18 cellular contexts compared by ENCODE assay signal in the genomic region with DNA sequence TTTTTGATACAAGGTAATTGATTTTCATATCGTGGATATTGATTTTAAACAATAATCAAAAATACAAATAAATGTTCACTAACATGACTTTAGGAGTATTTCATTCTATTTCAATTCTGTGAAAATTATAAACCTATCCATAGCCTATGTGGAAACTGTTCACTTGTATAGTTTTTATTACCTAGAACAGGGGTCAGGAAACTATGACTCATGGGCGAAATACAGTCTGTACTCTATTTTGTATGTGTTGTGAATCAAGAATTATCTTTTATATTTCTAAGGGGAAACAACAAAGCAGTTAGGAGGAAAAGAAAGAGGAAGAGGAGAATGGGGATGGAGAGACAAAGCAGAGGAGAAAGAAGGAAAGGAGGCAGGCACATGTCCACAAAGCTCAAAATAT.
A peak's percentile ranks its signal among the peaks of the same experiment; 100 is the strongest.
DNase-seq lines count a peak whose midpoint lies in the region; FAIRE-seq and TF ChIP-seq lines count a peak whose summit lies in the region.
"Had no signal": no experiment of that assay in that cellular context is flagged by ENCODE, and none has a peak within 500 bp of the region (broad histone marks: within the 10 kb centered on the region; RNA-seq: fewer than 3 reads in every experiment).

No MANE protein-coding gene starts in this region.

- H3K9me3 ChIP-seq in endothelial cell of umbilical vein (replicated peaks; ENCODE audit: control insufficient read depth, insufficient read depth, low read length) (no peaks in the 10 kb centered on the region), skeletal muscle satellite cell (replicated peaks; ENCODE audit: low read length) (no peaks in the 10 kb centered on the region)
- H3K9me3 ChIP-seq: BLaER1 treated with 17β-estradiol and CSF1 and Interleukin-3, amounts not matched to agents 10 nM and 100 nM had no signal

- DNase-seq in HCEC 1CT = peak; percentile 18
- no peak for DNase-seq in RCC 7860 (ENCODE audit: low spot score)
- DNase-seq in endothelial cell of umbilical vein (ENCODE audit: low read depth, low spot score) = peak; percentile 55
- no peak for DNase-seq in activated CD4-positive, alpha-beta T cell treated with anti-CD3 and anti-CD28 coated beads, Interleukin-2, amount 50 U/mL, for 1 hour
- DNase-seq in Calu3 = no peak
- DNase-seq in NCI-H345 (lab: John Stamatoyannopoulos, UW) = no peak
- DNase-seq: 8988T; ACHN; CD4-positive, CD25-positive, alpha-beta regulatory T cell; DMS 273 treated with DMSO at 0.1 percent for 48 hours; GM23248; H9 had no signal

- no peak overlapping the region for H3K27ac Mint-ChIP-seq in Calu3 (ENCODE audit: unreplicated experiment)
- H3K27ac Mint-ChIP-seq: CD4-positive, CD25-positive, alpha-beta regulatory T cell; H9 had no signal

- H3K27ac ChIP-seq in endothelial cell of umbilical vein (ENCODE audit: insufficient read depth, low read depth, low read length) = peak overlapping the region; percentile 23
- H3K27ac ChIP-seq: BLaER1 treated with 17β-estradiol and CSF1 and Interleukin-3, amounts not matched to agents 10 nM and 100 nM; GM23248 had no signal

- peak overlapping the region; percentile 17 for H3K4me2 ChIP-seq in endothelial cell of umbilical vein (ENCODE audit: insufficient read depth, low read length)
- peak overlapping the region; percentile 41 for H3K4me2 ChIP-seq in skeletal muscle satellite cell (ENCODE audit: low read length)
- H3K4me2 ChIP-seq: BLaER1 treated with 17β-estradiol and CSF1 and Interleukin-3, amounts not matched to agents 10 nM and 100 nM had no signal

- no peaks in the 10 kb centered on the region for H4K20me1 ChIP-seq in endothelial cell of umbilical vein (replicated peaks; ENCODE audit: control insufficient read depth, extremely low read depth, insufficient read depth, low read length)
- H4K20me1 ChIP-seq: BLaER1 treated with 17β-estradiol and CSF1 and Interleukin-3, amounts not matched to agents 10 nM and 100 nM had no signal

- no peak overlapping the region for H3K4me3 Mint-ChIP-seq in Calu3 (ENCODE audit: low read depth, unreplicated experiment)
- H3K4me3 Mint-ChIP-seq: CD4-positive, CD25-positive, alpha-beta regulatory T cell; H9 had no signal

- POLR2A ChIA-PET in endothelial cell of umbilical vein (lab: Charles Lee) = no interaction called here

- no peak for TF ChIP-seq POLR2A in endothelial cell of umbilical vein (IDR thresholded peaks at IDR 0.05; ENCODE audit: low read depth, low read length)

- peaks cover 11% of the 10 kb centered on the region for H3K4me1 ChIP-seq in endothelial cell of umbilical vein (ENCODE audit: control insufficient read depth, extremely low read depth, insufficient read depth, low read length)
- H3K4me1 ChIP-seq in skeletal muscle satellite cell (ENCODE audit: control insufficient read depth, insufficient read depth, low read length) = peaks cover 50% of the 10 kb centered on the region
- H3K4me1 ChIP-seq: BLaER1 treated with 17β-estradiol and CSF1 and Interleukin-3, amounts not matched to agents 10 nM and 100 nM had no signal

- H3K9ac ChIP-seq in endothelial cell of umbilical vein (replicated peaks; ENCODE audit: extremely low read depth, insufficient read depth, low read length) = no peak overlapping the region
- peak overlapping the region; percentile 19 for H3K9ac ChIP-seq in skeletal muscle satellite cell (ENCODE audit: low read depth, low read length)
- H3K9ac ChIP-seq: BLaER1 treated with 17β-estradiol and CSF1 and Interleukin-3, amounts not matched to agents 10 nM and 100 nM; GM23248 had no signal

- dilution Hi-C loops in endothelial cell of umbilical vein (cut with MboI; ENCODE audit: extremely low pct_ligation_motif_present, low sequenced_read_pairs) = no loop called here

- BruUV-seq in endothelial cell of umbilical vein (replicated peaks; lab: Mats Ljungman, UMichigan) (no TSS peak), Calu3 (replicated peaks; lab: Mats Ljungman, UMichigan) (no TSS peak)

- peaks cover 25% of the 10 kb centered on the region for H3K4me1 Mint-ChIP-seq in Calu3 (ENCODE audit: low read depth, unreplicated experiment)
- H3K4me1 Mint-ChIP-seq: CD4-positive, CD25-positive, alpha-beta regulatory T cell; H9 had no signal

- H3K27me3 ChIP-seq in endothelial cell of umbilical vein (ENCODE audit: control insufficient read depth in 2 of 2, insufficient read depth in 2 of 2, low read length in 2 of 2) (no peaks in the 10 kb centered on the region), skeletal muscle satellite cell (ENCODE audit: control insufficient read depth, insufficient read depth, low read length) (no peaks in the 10 kb centered on the region)
- H3K27me3 ChIP-seq: BLaER1 treated with 17β-estradiol and CSF1 and Interleukin-3, amounts not matched to agents 10 nM and 100 nM had no signal

- FAIRE-seq in RCC 7860 (lab: Jason Lieb, UNC) (peak; percentile 25), endothelial cell of umbilical vein (lab: Jason Lieb, UNC) (peak; percentile 67)
- FAIRE-seq: GM12878, GM18507, HepG2, HTR-8/SVneo had no signal

- H3K79me2 ChIP-seq in endothelial cell of umbilical vein (ENCODE audit: control insufficient read depth, insufficient read depth, low read length) = no peaks in the 10 kb centered on the region

- peak overlapping the region; percentile 37 for H2AFZ ChIP-seq in endothelial cell of umbilical vein (ENCODE audit: low read depth, low read length)
- H2AFZ ChIP-seq: GM23248 had no signal

- H3K9me3 Mint-ChIP-seq in Calu3 (ENCODE audit: low read depth, unreplicated experiment) = no peaks in the 10 kb centered on the region
- H3K9me3 Mint-ChIP-seq: CD4-positive, CD25-positive, alpha-beta regulatory T cell; H9 had no signal

- intact Hi-C loops in endothelial cell of umbilical vein (cut with micrococcal nuclease) = no loop called here
- intact Hi-C loops in Calu3 (cut with micrococcal nuclease; ENCODE audit: unreplicated experiment) = no loop called here

- no peaks in the 10 kb centered on the region for H3K36me3 Mint-ChIP-seq in Calu3 (ENCODE audit: insufficient read depth, unreplicated experiment)
- H3K36me3 Mint-ChIP-seq: CD4-positive, CD25-positive, alpha-beta regulatory T cell had no signal

- H3K9me1 ChIP-seq in endothelial cell of umbilical vein (replicated peaks; ENCODE audit: control insufficient read depth, extremely low read depth, insufficient read depth, low read length) = no peaks in the 10 kb centered on the region

- H3K36me3 ChIP-seq in endothelial cell of umbilical vein (ENCODE audit: control insufficient read depth in 2 of 2, extremely low read depth in 1 of 2, insufficient read depth in 2 of 2, low read length in 2 of 2) (no peaks in the 10 kb centered on the region), skeletal muscle satellite cell (ENCODE audit: insufficient read depth, low read length) (no peaks in the 10 kb centered on the region)
- H3K36me3 ChIP-seq: BLaER1 treated with 17β-estradiol and CSF1 and Interleukin-3, amounts not matched to agents 10 nM and 100 nM had no signal

- TF ChIP-seq CTCF in endothelial cell of umbilical vein (IDR thresholded peaks at IDR 0.05; ENCODE audit: extremely low read depth in 1 of 2, insufficient read depth in 1 of 2, low read depth in 1 of 2, low read length in 2 of 2) = no peak
- TF ChIP-seq CTCF in Calu3 (IDR thresholded peaks at IDR 0.05; ENCODE audit: unreplicated experiment) = no peak

- CTCF ChIA-PET in endothelial cell of umbilical vein (lab: Charles Lee) = interaction anchor here (1.3 kb wide), 1 partner anchor 240 kb away, joined by 3 read pairs; no protein-coding TSS in a partner anchor
- CTCF ChIA-PET in Calu3 (lab: Charles Lee) = no interaction called here

- H3K4me3 ChIP-seq in endothelial cell of umbilical vein (replicated peaks in 1 of 3; ENCODE audit: insufficient read depth in 1 of 3, low read depth in 1 of 3, low read length in 3 of 3) (no peak overlapping the region), skeletal muscle satellite cell (ENCODE audit: low read length) (no peak overlapping the region)
- H3K4me3 ChIP-seq: BLaER1 treated with 17β-estradiol and CSF1 and Interleukin-3, amounts not matched to agents 10 nM and 100 nM; GM12878; GM23248 had no signal

- H3K27me3 Mint-ChIP-seq in Calu3 (ENCODE audit: unreplicated experiment) = no peaks in the 10 kb centered on the region

TF ChIP-seq in endothelial cell of umbilical vein, 7 proteins besides CTCF, POLR2A, EP300 and RAD21:
- no peak for TF ChIP-seq EZH2 (IDR thresholded peaks at IDR 0.05; ENCODE audit: borderline replicate concordance, low read depth, low read length, severe bottlenecking)
- TF ChIP-seq, protein P1, sequence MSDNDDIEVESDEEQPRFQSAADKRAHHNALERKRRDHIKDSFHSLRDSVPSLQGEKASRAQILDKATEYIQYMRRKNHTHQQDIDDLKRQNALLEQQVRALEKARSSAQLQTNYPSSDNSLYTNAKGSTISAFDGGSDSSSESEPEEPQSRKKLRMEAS (IDR thresholded peaks at IDR 0.05; ENCODE audit: insufficient read depth, insufficient read length) = no peak
- TF ChIP-seq POLR2AphosphoS5 (IDR thresholded peaks at IDR 0.05; ENCODE audit: insufficient read depth, low read depth, low read length) = no peak
- TF ChIP-seq FOS (IDR thresholded peaks at IDR 0.05; ENCODE audit: borderline replicate concordance, insufficient read depth, low read length) = peak; percentile 64

Comparison
In these comparisons a context has a peak if more than half of its experiments do, and no peak if none do; other contexts are left out.
1. DNase-seq: peak in HCEC 1CT (single experiment) and endothelial cell of umbilical vein (single experiment); none in RCC 7860 (single experiment), activated CD4-positive, alpha-beta T cell treated with anti-CD3 and anti-CD28 coated beads, Interleukin-2, amount 50 U/mL, for 1 hour (single experiment), Calu3 (single experiment) and NCI-H345 (single experiment).